ENCODE assay signal across 1 cellular context in the genomic region with DNA sequence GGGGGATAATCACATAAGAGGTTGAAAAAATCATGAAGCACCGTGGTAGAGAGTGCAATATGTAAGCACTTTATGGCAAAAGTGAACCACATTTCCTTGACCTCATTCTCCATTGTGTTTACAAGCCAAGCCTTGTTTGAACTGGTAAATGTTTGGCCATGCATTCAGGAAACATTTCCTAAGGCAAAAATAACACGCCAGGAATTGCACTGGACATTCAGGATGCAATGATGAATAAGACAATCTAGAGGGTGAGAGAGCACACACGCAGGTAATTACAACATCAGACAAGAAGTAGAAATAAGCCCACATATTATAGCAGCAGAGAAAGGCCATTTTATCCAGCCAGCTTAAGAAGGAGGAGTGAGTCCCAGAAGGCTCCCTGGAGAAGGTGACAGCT.
A peak's percentile ranks its signal among the peaks of the same experiment; 100 is the strongest.
TF ChIP-seq lines count a peak whose summit lies in the region.

No MANE protein-coding gene starts in this region.

TF ChIP-seq in A549, 52 proteins besides CTCF, POLR2A, EP300 and RAD21 (continued from another document):
- TF ChIP-seq ZFP36 (IDR thresholded peaks at IDR 0.05; ENCODE audit: borderline replicate concordance, partially characterized antibody) (peak; percentile 25), SMC3 (IDR thresholded peaks at IDR 0.05) (peak; percentile 19; the same call in 1 of the 3 replicates), GATA3 (IDR thresholded peaks at IDR 0.05; ENCODE audit: borderline replicate concordance) (peak; percentile 82), EHF (CRISPR knock-in tag; IDR thresholded peaks at IDR 0.05) (no peak), JUN (IDR thresholded peaks at IDR 0.05) (0 out of 5 replicates have a peak, but pooled peaks have one; percentile 31 to 42), FOSL2 (IDR thresholded peaks at IDR 0.05) (no peak), FOSL2 (CRISPR knock-in tag; IDR thresholded peaks at IDR 0.05) (peak; percentile 75), CEBPB (IDR thresholded peaks at IDR 0.05) (peak; percentile 53 to 78; a peak in 3 of 4 replicates), RCOR1 (IDR thresholded peaks at IDR 0.05; ENCODE audit: low read depth, low read length) (no peak), FOSB (CRISPR knock-in tag; IDR thresholded peaks at IDR 0.05) (no peak)
- TF ChIP-seq, protein P1, sequence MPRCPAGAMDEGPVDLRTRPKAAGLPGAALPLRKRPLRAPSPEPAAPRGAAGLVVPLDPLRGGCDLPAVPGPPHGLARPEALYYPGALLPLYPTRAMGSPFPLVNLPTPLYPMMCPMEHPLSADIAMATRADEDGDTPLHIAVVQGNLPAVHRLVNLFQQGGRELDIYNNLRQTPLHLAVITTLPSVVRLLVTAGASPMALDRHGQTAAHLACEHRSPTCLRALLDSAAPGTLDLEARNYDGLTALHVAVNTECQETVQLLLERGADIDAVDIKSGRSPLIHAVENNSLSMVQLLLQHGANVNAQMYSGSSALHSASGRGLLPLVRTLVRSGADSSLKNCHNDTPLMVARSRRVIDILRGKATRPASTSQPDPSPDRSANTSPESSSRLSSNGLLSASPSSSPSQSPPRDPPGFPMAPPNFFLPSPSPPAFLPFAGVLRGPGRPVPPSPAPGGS (IDR thresholded peaks at IDR 0.05): 0 out of 3 replicates have a peak, but pooled peaks have one; percentile 41
